ENCODE assay signal across 2 cellular contexts in the genomic region with DNA sequence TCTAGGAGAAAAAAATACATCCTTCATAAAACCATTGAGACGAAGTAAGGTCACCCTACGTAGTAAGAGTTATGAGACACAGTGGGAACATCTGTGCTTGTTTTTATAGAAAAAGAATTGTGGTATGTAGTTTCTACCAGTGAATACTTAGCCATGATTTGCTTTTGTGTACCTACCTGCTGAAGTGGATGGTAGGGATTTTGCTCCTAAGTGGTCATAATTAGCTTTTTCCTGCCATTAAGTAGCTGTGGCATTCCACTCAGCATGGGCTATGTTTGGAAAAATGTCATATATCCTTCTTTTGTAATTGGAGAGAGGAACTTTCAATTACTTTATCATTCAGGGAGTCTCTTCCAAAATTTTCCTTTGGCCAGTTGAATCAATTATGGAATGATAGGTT.
TF ChIP-seq lines count a peak whose summit lies in the region.

No MANE protein-coding gene starts in this region.

TF ChIP-seq in GM23338, 12 proteins besides CTCF, POLR2A, EP300 and RAD21 (continues in another document):
- no peak for TF ChIP-seq EZH2 (IDR thresholded peaks at IDR 0.05; ENCODE audit: low read depth, unreplicated experiment)
- TF ChIP-seq, protein P1, sequence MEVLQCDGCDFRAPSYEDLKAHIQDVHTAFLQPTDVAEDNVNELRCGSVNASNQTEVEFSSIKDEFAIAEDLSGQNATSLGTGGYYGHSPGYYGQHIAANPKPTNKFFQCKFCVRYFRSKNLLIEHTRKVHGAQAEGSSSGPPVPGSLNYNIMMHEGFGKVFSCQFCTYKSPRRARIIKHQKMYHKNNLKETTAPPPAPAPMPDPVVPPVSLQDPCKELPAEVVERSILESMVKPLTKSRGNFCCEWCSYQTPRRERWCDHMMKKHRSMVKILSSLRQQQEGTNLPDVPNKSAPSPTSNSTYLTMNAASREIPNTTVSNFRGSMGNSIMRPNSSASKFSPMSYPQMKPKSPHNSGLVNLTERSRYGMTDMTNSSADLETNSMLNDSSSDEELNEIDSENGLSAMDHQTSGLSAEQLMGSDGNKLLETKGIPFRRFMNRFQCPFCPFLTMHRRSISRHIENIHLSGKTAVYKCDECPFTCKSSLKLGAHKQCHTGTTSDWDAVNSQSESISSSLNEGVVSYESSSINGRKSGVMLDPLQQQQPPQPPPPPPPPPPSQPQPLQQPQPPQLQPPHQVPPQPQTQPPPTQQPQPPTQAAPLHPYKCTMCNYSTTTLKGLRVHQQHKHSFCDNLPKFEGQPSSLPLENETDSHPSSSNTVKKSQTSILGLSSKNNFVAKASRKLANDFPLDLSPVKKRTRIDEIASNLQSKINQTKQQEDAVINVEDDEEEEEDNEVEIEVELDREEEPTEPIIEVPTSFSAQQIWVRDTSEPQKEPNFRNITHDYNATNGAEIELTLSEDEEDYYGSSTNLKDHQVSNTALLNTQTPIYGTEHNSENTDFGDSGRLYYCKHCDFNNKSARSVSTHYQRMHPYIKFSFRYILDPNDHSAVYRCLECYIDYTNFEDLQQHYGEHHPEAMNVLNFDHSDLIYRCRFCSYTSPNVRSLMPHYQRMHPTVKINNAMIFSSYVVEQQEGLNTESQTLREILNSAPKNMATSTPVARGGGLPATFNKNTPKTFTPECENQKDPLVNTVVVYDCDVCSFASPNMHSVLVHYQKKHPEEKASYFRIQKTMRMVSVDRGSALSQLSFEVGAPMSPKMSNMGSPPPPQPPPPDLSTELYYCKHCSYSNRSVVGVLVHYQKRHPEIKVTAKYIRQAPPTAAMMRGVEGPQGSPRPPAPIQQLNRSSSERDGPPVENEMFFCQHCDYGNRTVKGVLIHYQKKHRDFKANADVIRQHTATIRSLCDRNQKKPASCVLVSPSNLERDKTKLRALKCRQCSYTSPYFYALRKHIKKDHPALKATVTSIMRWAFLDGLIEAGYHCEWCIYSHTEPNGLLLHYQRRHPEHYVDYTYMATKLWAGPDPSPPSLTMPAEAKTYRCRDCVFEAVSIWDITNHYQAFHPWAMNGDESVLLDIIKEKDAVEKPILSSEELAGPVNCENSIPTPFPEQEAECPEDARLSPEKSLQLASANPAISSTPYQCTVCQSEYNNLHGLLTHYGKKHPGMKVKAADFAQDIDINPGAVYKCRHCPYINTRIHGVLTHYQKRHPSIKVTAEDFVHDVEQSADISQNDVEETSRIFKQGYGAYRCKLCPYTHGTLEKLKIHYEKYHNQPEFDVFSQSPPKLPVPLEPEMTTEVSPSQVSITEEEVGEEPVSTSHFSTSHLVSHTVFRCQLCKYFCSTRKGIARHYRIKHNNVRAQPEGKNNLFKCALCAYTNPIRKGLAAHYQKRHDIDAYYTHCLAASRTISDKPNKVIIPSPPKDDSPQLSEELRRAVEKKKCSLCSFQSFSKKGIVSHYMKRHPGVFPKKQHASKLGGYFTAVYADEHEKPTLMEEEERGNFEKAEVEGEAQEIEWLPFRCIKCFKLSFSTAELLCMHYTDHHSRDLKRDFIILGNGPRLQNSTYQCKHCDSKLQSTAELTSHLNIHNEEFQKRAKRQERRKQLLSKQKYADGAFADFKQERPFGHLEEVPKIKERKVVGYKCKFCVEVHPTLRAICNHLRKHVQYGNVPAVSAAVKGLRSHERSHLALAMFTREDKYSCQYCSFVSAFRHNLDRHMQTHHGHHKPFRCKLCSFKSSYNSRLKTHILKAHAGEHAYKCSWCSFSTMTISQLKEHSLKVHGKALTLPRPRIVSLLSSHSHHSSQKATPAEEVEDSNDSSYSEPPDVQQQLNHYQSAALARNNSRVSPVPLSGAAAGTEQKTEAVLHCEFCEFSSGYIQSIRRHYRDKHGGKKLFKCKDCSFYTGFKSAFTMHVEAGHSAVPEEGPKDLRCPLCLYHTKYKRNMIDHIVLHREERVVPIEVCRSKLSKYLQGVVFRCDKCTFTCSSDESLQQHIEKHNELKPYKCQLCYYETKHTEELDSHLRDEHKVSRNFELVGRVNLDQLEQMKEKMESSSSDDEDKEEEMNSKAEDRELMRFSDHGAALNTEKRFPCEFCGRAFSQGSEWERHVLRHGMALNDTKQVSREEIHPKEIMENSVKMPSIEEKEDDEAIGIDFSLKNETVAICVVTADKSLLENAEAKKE (CRISPR knock-in tag; IDR thresholded peaks at IDR 0.05), result no peak
- no peak for TF ChIP-seq CREB1 (CRISPR knock-in tag; IDR thresholded peaks at IDR 0.05; ENCODE audit: low read depth)
- TF ChIP-seq ZNF114 (CRISPR knock-in tag; IDR thresholded peaks at IDR 0.05), result no peak
- no peak for TF ChIP-seq NANOG (IDR thresholded peaks at IDR 0.05; ENCODE audit: borderline replicate concordance)
- no peak for TF ChIP-seq ZNF331 (CRISPR knock-in tag; IDR thresholded peaks at IDR 0.05; ENCODE audit: low read depth)
- no peak for TF ChIP-seq STAT1 (IDR thresholded peaks at IDR 0.05; ENCODE audit: unreplicated experiment)
- TF ChIP-seq, protein P2, sequence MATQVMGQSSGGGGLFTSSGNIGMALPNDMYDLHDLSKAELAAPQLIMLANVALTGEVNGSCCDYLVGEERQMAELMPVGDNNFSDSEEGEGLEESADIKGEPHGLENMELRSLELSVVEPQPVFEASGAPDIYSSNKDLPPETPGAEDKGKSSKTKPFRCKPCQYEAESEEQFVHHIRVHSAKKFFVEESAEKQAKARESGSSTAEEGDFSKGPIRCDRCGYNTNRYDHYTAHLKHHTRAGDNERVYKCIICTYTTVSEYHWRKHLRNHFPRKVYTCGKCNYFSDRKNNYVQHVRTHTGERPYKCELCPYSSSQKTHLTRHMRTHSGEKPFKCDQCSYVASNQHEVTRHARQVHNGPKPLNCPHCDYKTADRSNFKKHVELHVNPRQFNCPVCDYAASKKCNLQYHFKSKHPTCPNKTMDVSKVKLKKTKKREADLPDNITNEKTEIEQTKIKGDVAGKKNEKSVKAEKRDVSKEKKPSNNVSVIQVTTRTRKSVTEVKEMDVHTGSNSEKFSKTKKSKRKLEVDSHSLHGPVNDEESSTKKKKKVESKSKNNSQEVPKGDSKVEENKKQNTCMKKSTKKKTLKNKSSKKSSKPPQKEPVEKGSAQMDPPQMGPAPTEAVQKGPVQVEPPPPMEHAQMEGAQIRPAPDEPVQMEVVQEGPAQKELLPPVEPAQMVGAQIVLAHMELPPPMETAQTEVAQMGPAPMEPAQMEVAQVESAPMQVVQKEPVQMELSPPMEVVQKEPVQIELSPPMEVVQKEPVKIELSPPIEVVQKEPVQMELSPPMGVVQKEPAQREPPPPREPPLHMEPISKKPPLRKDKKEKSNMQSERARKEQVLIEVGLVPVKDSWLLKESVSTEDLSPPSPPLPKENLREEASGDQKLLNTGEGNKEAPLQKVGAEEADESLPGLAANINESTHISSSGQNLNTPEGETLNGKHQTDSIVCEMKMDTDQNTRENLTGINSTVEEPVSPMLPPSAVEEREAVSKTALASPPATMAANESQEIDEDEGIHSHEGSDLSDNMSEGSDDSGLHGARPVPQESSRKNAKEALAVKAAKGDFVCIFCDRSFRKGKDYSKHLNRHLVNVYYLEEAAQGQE (IDR thresholded peaks at IDR 0.05; ENCODE audit: unreplicated experiment), result no peak
- TF ChIP-seq POLR2AphosphoS5 (IDR thresholded peaks at IDR 0.05; ENCODE audit: low read depth), result no peak
- TF ChIP-seq, protein P3, sequence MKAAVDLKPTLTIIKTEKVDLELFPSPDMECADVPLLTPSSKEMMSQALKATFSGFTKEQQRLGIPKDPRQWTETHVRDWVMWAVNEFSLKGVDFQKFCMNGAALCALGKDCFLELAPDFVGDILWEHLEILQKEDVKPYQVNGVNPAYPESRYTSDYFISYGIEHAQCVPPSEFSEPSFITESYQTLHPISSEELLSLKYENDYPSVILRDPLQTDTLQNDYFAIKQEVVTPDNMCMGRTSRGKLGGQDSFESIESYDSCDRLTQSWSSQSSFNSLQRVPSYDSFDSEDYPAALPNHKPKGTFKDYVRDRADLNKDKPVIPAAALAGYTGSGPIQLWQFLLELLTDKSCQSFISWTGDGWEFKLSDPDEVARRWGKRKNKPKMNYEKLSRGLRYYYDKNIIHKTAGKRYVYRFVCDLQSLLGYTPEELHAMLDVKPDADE (IDR thresholded peaks at IDR 0.05), result no peak

TF ChIP-seq in WTC11, 78 proteins besides CTCF, POLR2A, EP300 and RAD21:
- TF ChIP-seq, protein P4, sequence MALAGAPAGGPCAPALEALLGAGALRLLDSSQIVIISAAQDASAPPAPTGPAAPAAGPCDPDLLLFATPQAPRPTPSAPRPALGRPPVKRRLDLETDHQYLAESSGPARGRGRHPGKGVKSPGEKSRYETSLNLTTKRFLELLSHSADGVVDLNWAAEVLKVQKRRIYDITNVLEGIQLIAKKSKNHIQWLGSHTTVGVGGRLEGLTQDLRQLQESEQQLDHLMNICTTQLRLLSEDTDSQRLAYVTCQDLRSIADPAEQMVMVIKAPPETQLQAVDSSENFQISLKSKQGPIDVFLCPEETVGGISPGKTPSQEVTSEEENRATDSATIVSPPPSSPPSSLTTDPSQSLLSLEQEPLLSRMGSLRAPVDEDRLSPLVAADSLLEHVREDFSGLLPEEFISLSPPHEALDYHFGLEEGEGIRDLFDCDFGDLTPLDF (CRISPR knock-in tag; IDR thresholded peaks at IDR 0.05), result no peak
- TF ChIP-seq, protein P5, sequence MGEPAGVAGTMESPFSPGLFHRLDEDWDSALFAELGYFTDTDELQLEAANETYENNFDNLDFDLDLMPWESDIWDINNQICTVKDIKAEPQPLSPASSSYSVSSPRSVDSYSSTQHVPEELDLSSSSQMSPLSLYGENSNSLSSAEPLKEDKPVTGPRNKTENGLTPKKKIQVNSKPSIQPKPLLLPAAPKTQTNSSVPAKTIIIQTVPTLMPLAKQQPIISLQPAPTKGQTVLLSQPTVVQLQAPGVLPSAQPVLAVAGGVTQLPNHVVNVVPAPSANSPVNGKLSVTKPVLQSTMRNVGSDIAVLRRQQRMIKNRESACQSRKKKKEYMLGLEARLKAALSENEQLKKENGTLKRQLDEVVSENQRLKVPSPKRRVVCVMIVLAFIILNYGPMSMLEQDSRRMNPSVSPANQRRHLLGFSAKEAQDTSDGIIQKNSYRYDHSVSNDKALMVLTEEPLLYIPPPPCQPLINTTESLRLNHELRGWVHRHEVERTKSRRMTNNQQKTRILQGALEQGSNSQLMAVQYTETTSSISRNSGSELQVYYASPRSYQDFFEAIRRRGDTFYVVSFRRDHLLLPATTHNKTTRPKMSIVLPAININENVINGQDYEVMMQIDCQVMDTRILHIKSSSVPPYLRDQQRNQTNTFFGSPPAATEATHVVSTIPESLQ (CRISPR knock-in tag; IDR thresholded peaks at IDR 0.05), result no peak
- TF ChIP-seq, protein P6, sequence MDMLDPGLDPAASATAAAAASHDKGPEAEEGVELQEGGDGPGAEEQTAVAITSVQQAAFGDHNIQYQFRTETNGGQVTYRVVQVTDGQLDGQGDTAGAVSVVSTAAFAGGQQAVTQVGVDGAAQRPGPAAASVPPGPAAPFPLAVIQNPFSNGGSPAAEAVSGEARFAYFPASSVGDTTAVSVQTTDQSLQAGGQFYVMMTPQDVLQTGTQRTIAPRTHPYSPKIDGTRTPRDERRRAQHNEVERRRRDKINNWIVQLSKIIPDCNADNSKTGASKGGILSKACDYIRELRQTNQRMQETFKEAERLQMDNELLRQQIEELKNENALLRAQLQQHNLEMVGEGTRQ (CRISPR knock-in tag; IDR thresholded peaks at IDR 0.05), result no peak
- TF ChIP-seq, protein P7, sequence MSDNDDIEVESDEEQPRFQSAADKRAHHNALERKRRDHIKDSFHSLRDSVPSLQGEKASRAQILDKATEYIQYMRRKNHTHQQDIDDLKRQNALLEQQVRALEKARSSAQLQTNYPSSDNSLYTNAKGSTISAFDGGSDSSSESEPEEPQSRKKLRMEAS (CRISPR knock-in tag; IDR thresholded peaks at IDR 0.05), result no peak
- TF ChIP-seq ZNF671 (CRISPR knock-in tag; IDR thresholded peaks at IDR 0.05) (no peak), GTF2I (CRISPR knock-in tag; conservative IDR thresholded peaks at IDR 0.05) (no peak)
- TF ChIP-seq, protein P8, sequence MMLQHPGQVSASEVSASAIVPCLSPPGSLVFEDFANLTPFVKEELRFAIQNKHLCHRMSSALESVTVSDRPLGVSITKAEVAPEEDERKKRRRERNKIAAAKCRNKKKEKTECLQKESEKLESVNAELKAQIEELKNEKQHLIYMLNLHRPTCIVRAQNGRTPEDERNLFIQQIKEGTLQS (CRISPR knock-in tag; conservative IDR thresholded peaks at IDR 0.05), result no peak
- TF ChIP-seq, protein P9, sequence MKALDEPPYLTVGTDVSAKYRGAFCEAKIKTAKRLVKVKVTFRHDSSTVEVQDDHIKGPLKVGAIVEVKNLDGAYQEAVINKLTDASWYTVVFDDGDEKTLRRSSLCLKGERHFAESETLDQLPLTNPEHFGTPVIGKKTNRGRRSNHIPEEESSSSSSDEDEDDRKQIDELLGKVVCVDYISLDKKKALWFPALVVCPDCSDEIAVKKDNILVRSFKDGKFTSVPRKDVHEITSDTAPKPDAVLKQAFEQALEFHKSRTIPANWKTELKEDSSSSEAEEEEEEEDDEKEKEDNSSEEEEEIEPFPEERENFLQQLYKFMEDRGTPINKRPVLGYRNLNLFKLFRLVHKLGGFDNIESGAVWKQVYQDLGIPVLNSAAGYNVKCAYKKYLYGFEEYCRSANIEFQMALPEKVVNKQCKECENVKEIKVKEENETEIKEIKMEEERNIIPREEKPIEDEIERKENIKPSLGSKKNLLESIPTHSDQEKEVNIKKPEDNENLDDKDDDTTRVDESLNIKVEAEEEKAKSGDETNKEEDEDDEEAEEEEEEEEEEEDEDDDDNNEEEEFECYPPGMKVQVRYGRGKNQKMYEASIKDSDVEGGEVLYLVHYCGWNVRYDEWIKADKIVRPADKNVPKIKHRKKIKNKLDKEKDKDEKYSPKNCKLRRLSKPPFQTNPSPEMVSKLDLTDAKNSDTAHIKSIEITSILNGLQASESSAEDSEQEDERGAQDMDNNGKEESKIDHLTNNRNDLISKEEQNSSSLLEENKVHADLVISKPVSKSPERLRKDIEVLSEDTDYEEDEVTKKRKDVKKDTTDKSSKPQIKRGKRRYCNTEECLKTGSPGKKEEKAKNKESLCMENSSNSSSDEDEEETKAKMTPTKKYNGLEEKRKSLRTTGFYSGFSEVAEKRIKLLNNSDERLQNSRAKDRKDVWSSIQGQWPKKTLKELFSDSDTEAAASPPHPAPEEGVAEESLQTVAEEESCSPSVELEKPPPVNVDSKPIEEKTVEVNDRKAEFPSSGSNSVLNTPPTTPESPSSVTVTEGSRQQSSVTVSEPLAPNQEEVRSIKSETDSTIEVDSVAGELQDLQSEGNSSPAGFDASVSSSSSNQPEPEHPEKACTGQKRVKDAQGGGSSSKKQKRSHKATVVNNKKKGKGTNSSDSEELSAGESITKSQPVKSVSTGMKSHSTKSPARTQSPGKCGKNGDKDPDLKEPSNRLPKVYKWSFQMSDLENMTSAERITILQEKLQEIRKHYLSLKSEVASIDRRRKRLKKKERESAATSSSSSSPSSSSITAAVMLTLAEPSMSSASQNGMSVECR (CRISPR knock-in tag; IDR thresholded peaks at IDR 0.05; ENCODE audit: borderline replicate concordance), result no peak
